ENCODE assay signal across 14 cellular contexts in genomic region chr5:140181002-140181483, GRCh38. TPM values are rescaled to one million over a fixed set of nuclear protein-coding genes. Genes with fewer than 3 reads are reported as not detected.
A peak's percentile ranks its signal among the peaks of the same experiment; 100 is the strongest.
DNase-seq lines count a peak whose midpoint lies in the region; ATAC-seq, FAIRE-seq and TF ChIP-seq lines count a peak whose summit lies in the region.
"Had no signal": no experiment of that assay in that cellular context is flagged by ENCODE, and none has a peak within 500 bp of the region (broad histone marks: within the 10 kb centered on the region; RNA-seq: fewer than 3 reads in every experiment).

No MANE protein-coding gene starts in this region.

- CTCF ChIA-PET in endothelial cell of umbilical vein (lab: Charles Lee), result interaction anchor here (0.5 to 1.2 kb wide), 4 partner anchors 36 to 1335 kb away, joined by 3 to 6 read pairs (median 4); no protein-coding TSS in a partner anchor

- TF ChIP-seq POLR2A in endothelial cell of umbilical vein (IDR thresholded peaks at IDR 0.05; ENCODE audit: low read depth, low read length) (no peak), prostate gland (IDR thresholded peaks at IDR 0.05) (no peak)

- no peaks in the 10 kb centered on the region for H3K9me3 ChIP-seq in endothelial cell of umbilical vein (replicated peaks; ENCODE audit: control insufficient read depth, insufficient read depth, low read length)
- H3K9me3 ChIP-seq in small intestine (ENCODE audit: control insufficient read depth, low read depth), result no peaks in the 10 kb centered on the region
- no peaks in the 10 kb centered on the region for H3K9me3 ChIP-seq in prostate gland
- H3K9me3 ChIP-seq: A549, MG63 had no signal

- H4K20me1 ChIP-seq in endothelial cell of umbilical vein (replicated peaks; ENCODE audit: control insufficient read depth, extremely low read depth, insufficient read depth, low read length), result no peaks in the 10 kb centered on the region

- dilution Hi-C loops in endothelial cell of umbilical vein (cut with MboI; ENCODE audit: extremely low pct_ligation_motif_present, low sequenced_read_pairs), result no loop called here

- peak; percentile 85 for ATAC-seq in HG02885 (IDR thresholded peaks at IDR 0.05; ENCODE audit: poor library complexity, unreplicated experiment)
- no peak for ATAC-seq in GM21786 (IDR thresholded peaks at IDR 0.05; ENCODE audit: unreplicated experiment)
- ATAC-seq: A549; stimulated activated naive CD8-positive, alpha-beta T cell treated with anti-CD3 and anti-CD28 coated beads, Interleukin-15, amount 100 ng/mL, for 72 hours had no signal

- no peaks in the 10 kb centered on the region for H3K79me2 ChIP-seq in endothelial cell of umbilical vein (ENCODE audit: control insufficient read depth, insufficient read depth, low read length)

- FAIRE-seq in endothelial cell of umbilical vein (lab: Jason Lieb, UNC) (no peak), small intestine (lab: Jason Lieb, UNC) (no peak)
- FAIRE-seq: A549, keratinocyte had no signal

- H3K36me3 ChIP-seq in endothelial cell of umbilical vein (ENCODE audit: control insufficient read depth in 2 of 2, extremely low read depth in 1 of 2, insufficient read depth in 2 of 2, low read length in 2 of 2) (no peaks in the 10 kb centered on the region), small intestine (ENCODE audit: control insufficient read depth in 2 of 2, insufficient read depth in 2 of 2, low read length in 2 of 2) (no peaks in the 10 kb centered on the region), prostate gland (no peaks in the 10 kb centered on the region)
- H3K36me3 ChIP-seq: MG63 had no signal

- WGBS in small intestine, 3 donors, result 6 to 30% (median 16%) methylated on average over 5 of the region's 5 CpGs
- 72% methylated on average over 5 of the region's 5 CpGs for WGBS in prostate gland

- TF ChIP-seq CTCF in endothelial cell of umbilical vein (IDR thresholded peaks at IDR 0.05; ENCODE audit: extremely low read depth in 1 of 2, insufficient read depth in 1 of 2, low read depth in 1 of 2, low read length in 2 of 2), result no peak
- no peak for TF ChIP-seq CTCF in prostate gland (IDR thresholded peaks at IDR 0.05)

- H3K4me1 ChIP-seq in endothelial cell of umbilical vein (ENCODE audit: control insufficient read depth, extremely low read depth, insufficient read depth, low read length) (peaks cover 3% of the 10 kb centered on the region), small intestine (ENCODE audit: control insufficient read depth in 2 of 2, insufficient read depth in 1 of 2, low read depth in 1 of 2, low read length in 1 of 2) (peaks cover 8 to 18% of the 10 kb centered on the region in 2 donors), prostate gland (replicated peaks) (no peaks in the 10 kb centered on the region)

- DNase-seq in NCI-H146 treated with DMSO at 0.1 percent for 48 hours (lab: John Stamatoyannopoulos, UW; ENCODE audit: unreplicated experiment) (peak; percentile 8), NCI-H146 (lab: John Stamatoyannopoulos, UW) (no peak), endothelial cell of umbilical vein (ENCODE audit: low read depth, low spot score) (no peak), small intestine (peak; percentile 83), NCI-H2171 treated with DMSO at 0.1 percent for 48 hours (lab: John Stamatoyannopoulos, UW) (no peak), prostate gland (ENCODE audit: low spot score) (no peak)
- DNase-seq: HFFc6; MG63; SHP77 treated with DMSO at 0.1 percent for 48 hours; stimulated activated naive CD8-positive, alpha-beta T cell treated with anti-CD3 and anti-CD28 coated beads, Interleukin-15, amount 100 ng/mL, for 72 hours had no signal

- H3K4me3 ChIP-seq in endothelial cell of umbilical vein (replicated peaks in 1 of 3; ENCODE audit: insufficient read depth in 1 of 3, low read depth in 1 of 3, low read length in 3 of 3) (no peak overlapping the region), small intestine (ENCODE audit: low read depth in 1 of 2, low read length in 2 of 2) (no peak overlapping the region), prostate gland (no peak overlapping the region)
- H3K4me3 ChIP-seq: A549, MG63 had no signal

- no TSS peak for BruUV-seq in endothelial cell of umbilical vein (replicated peaks; lab: Mats Ljungman, UMichigan)

- no peak overlapping the region for H3K4me2 ChIP-seq in endothelial cell of umbilical vein (ENCODE audit: insufficient read depth, low read length)
- H3K4me2 ChIP-seq: A549 had no signal

- H3K9me1 ChIP-seq in endothelial cell of umbilical vein (replicated peaks; ENCODE audit: control insufficient read depth, extremely low read depth, insufficient read depth, low read length), result no peaks in the 10 kb centered on the region

- H3K27ac ChIP-seq in endothelial cell of umbilical vein (ENCODE audit: insufficient read depth, low read depth, low read length) (no peak overlapping the region), small intestine (ENCODE audit: low read depth in 1 of 2, low read length in 1 of 2) (peak overlapping the region; percentile 77 to 84), prostate gland (no peak overlapping the region)
- H3K27ac ChIP-seq: A549 had no signal

- H2AFZ ChIP-seq in endothelial cell of umbilical vein (ENCODE audit: low read depth, low read length), result peak overlapping the region; percentile 17

- intact Hi-C loops in endothelial cell of umbilical vein (cut with micrococcal nuclease), result no loop called here
- intact Hi-C loops in prostate gland (cut with DNase I), result no loop called here

- POLR2A ChIA-PET in endothelial cell of umbilical vein (lab: Charles Lee), result no interaction called here

- no peaks in the 10 kb centered on the region for H3K27me3 ChIP-seq in endothelial cell of umbilical vein (ENCODE audit: control insufficient read depth in 2 of 2, insufficient read depth in 2 of 2, low read length in 2 of 2)
- no peaks in the 10 kb centered on the region for H3K27me3 ChIP-seq in small intestine (ENCODE audit: control insufficient read depth in 2 of 2, insufficient read depth in 2 of 2, low read length in 2 of 2)
- H3K27me3 ChIP-seq in prostate gland (replicated peaks; ENCODE audit: insufficient read depth), result no peaks in the 10 kb centered on the region
- H3K27me3 ChIP-seq: MG63 had no signal

- no peak overlapping the region for H3K9ac ChIP-seq in endothelial cell of umbilical vein (replicated peaks; ENCODE audit: extremely low read depth, insufficient read depth, low read length)

TF ChIP-seq in endothelial cell of umbilical vein, 7 proteins besides CTCF, POLR2A, EP300 and RAD21:
- TF ChIP-seq FOS (IDR thresholded peaks at IDR 0.05; ENCODE audit: borderline replicate concordance, insufficient read depth, low read length), result no peak
- TF ChIP-seq GATA2 (IDR thresholded peaks at IDR 0.05; ENCODE audit: insufficient read depth, insufficient read length, low read depth, low read length), result no peak
- TF ChIP-seq MYC (IDR thresholded peaks at IDR 0.05; ENCODE audit: low read depth, low read length), result no peak
- TF ChIP-seq EZH2 (IDR thresholded peaks at IDR 0.05; ENCODE audit: borderline replicate concordance, low read depth, low read length, severe bottlenecking), result no peak
- TF ChIP-seq JUN (IDR thresholded peaks at IDR 0.05; ENCODE audit: borderline replicate concordance, insufficient read depth, insufficient read length, low read depth), result no peak
- no peak for TF ChIP-seq POLR2AphosphoS5 (IDR thresholded peaks at IDR 0.05; ENCODE audit: insufficient read depth, low read depth, low read length)
- no peak for TF ChIP-seq MAX (IDR thresholded peaks at IDR 0.05; ENCODE audit: insufficient read depth, insufficient read length)

RNA-seq across cellular contexts. Expression of gene CYSTM1, which starts 6.1 kb away (rescaled TPM):
- total RNA-seq in endothelial cell of umbilical vein (28.9 and 36.0 TPM in 2 replicates), prostate gland (10 to 100 TPM; 37.0 to 51.7 TPM)
- polyA plus RNA-seq in endothelial cell of umbilical vein (41.5 and 50.4 TPM in 2 replicates), small intestine (100 to 1,000 TPM; 273 to 884 (median 819) TPM)
- 26.3 and 29.5 TPM in 2 replicates for polyA plus RNA-seq in endothelial cell of umbilical vein (2011; cell fraction: cytosol; rRNA removed)
- polyA plus RNA-seq in endothelial cell of umbilical vein (2011; cell fraction: nucleus; rRNA removed), result 6.8 and 12.5 TPM in 2 replicates
- 22.8 and 28.5 TPM in 2 replicates for polyA plus RNA-seq in endothelial cell of umbilical vein (2012)
- 22.2 and 29.3 TPM in 2 replicates for polyA minus RNA-seq in endothelial cell of umbilical vein
- polyA minus RNA-seq in endothelial cell of umbilical vein (2011; cell fraction: cytosol; rRNA and poly(A)+ RNA removed), result 64.1 TPM
- polyA minus RNA-seq in endothelial cell of umbilical vein (2011; cell fraction: nucleus; rRNA and poly(A)+ RNA removed), result 5.0 and 6.4 TPM in 2 replicates

RNA-seq across cellular contexts. Expression of gene IGIP, which starts 55.3 kb away (rescaled TPM):
- total RNA-seq in endothelial cell of umbilical vein (2.4 and 3.3 TPM in 2 replicates), prostate gland (10 to 100 TPM; 10.5 to 13.8 TPM)
- polyA plus RNA-seq in endothelial cell of umbilical vein (0.62 and 0.86 TPM in 2 replicates), small intestine (1 to 10 TPM; 4.6 to 8.3 (median 7.6) TPM)
- polyA plus RNA-seq in endothelial cell of umbilical vein (2011; cell fraction: cytosol; rRNA removed), result 0.56 and 0.63 TPM in 2 replicates
- polyA plus RNA-seq in endothelial cell of umbilical vein (2011; cell fraction: nucleus; rRNA removed), result 2.4 and 3.3 TPM in 2 replicates
- 1.5 and 1.6 TPM in 2 replicates for polyA plus RNA-seq in endothelial cell of umbilical vein (2012)
- polyA minus RNA-seq in endothelial cell of umbilical vein, result 2.3 and 2.6 TPM in 2 replicates
- polyA minus RNA-seq in endothelial cell of umbilical vein (2011; cell fraction: cytosol; rRNA and poly(A)+ RNA removed), result 0.31 TPM
- 3.5 and 4.8 TPM in 2 replicates for polyA minus RNA-seq in endothelial cell of umbilical vein (2011; cell fraction: nucleus; rRNA and poly(A)+ RNA removed)

Comparison
In these comparisons a context has a peak if more than half of its experiments do, and no peak if none do; other contexts are left out.
1. DNase-seq: peak in NCI-H146 treated with DMSO at 0.1 percent for 48 hours (single experiment) and small intestine (single experiment); none in NCI-H146 (single experiment), endothelial cell of umbilical vein (single experiment), NCI-H2171 treated with DMSO at 0.1 percent for 48 hours (single experiment) and prostate gland (single experiment).
2. H3K27ac ChIP-seq: peak in small intestine (2 of 2); none in endothelial cell of umbilical vein (single experiment) and prostate gland (0 of 2).